40 cellular contexts compared by ENCODE assay signal in genomic region chr11:41047229-41047628, GRCh38.
"Had no signal": no experiment of that assay in that cellular context is flagged by ENCODE, and none has a peak within 500 bp of the region (broad histone marks: within the 10 kb centered on the region; RNA-seq: fewer than 3 reads in every experiment).

No MANE protein-coding gene starts in this region.

- H3K4me1 Mint-ChIP-seq: activated naive CD4-positive, alpha-beta T cell treated with anti-CD3 and anti-CD28 coated beads, Interleukin-2, amount 10 ng/mL, durations not matched to agents 7 days and 5 days; activated naive CD4-positive, alpha-beta T cell treated with anti-CD3 and anti-CD28 coated beads, Interleukin-2, amount 50 U/mL, for 24 hours; activated naive CD8-positive, alpha-beta T cell treated with anti-CD3 and anti-CD28 coated beads for 36 hours; activated naive CD8-positive, alpha-beta T cell treated with anti-CD3 and anti-CD28 coated beads, Interleukin-2, amount 10 ng/mL, durations not matched to agents 7 days and 5 days; activated naive CD8-positive, alpha-beta T cell treated with anti-CD3 and anti-CD28 coated beads, Interleukin-2, amount 50 U/mL, for 24 hours; activated T-helper 17 cell treated with anti-CD3 and anti-CD28 coated beads, Interleukin-2, amount 50 U/mL, for 72 hours; brain; central memory CD8-positive, alpha-beta T cell had no signal

- H3K4me3 ChIP-seq: adrenal gland, ascending aorta, body of pancreas, breast epithelium, cardiac muscle cell had no signal

- H3K36me3 Mint-ChIP-seq: activated naive CD4-positive, alpha-beta T cell treated with anti-CD3 and anti-CD28 coated beads, Interleukin-2, amount 10 ng/mL, durations not matched to agents 7 days and 5 days; activated naive CD4-positive, alpha-beta T cell treated with anti-CD3 and anti-CD28 coated beads, Interleukin-2, amount 50 U/mL, for 24 hours; activated naive CD4-positive, alpha-beta T cell treated with anti-CD3 and anti-CD28 coated beads, Interleukin-2, amount 50 U/mL, for 72 hours; activated naive CD8-positive, alpha-beta T cell; activated naive CD8-positive, alpha-beta T cell treated with anti-CD3 and anti-CD28 coated beads for 36 hours; activated naive CD8-positive, alpha-beta T cell treated with anti-CD3 and anti-CD28 coated beads, Interleukin-2, amount 10 ng/mL, durations not matched to agents 7 days and 5 days; brain had no signal

- H3K9me3 ChIP-seq: adrenal gland, ascending aorta, body of pancreas, breast epithelium had no signal

- ATAC-seq: activated naive CD4-positive, alpha-beta T cell treated with anti-CD3 and anti-CD28 coated beads, Interleukin-2, amount 50 U/mL, for 72 hours; activated naive CD8-positive, alpha-beta T cell treated with anti-CD3 and anti-CD28 coated beads, Interleukin-2, amount 50 U/mL, for 24 hours; activated T-cell treated with anti-CD3 and anti-CD28 coated beads, Interleukin-2, amount 50 U/mL, for 4 hours; activated T-cell treated with anti-CD3 and anti-CD28 coated beads, Interleukin-2, amount 50 U/mL, for 72 hours; activated T-helper 17 cell treated with anti-CD3 and anti-CD28 coated beads, Interleukin-2, amount 50 U/mL, for 72 hours; body of pancreas had no signal

- H3K27ac Mint-ChIP-seq: activated naive CD4-positive, alpha-beta T cell treated with anti-CD3 and anti-CD28 coated beads for 36 hours; activated naive CD4-positive, alpha-beta T cell treated with anti-CD3 and anti-CD28 coated beads, Interleukin-2, amount 10 ng/mL, durations not matched to agents 7 days and 5 days; activated naive CD4-positive, alpha-beta T cell treated with anti-CD3 and anti-CD28 coated beads, Interleukin-2, amount 50 U/mL, for 24 hours; activated naive CD4-positive, alpha-beta T cell treated with anti-CD3 and anti-CD28 coated beads, Interleukin-2, amount 50 U/mL, for 72 hours; activated naive CD8-positive, alpha-beta T cell; activated naive CD8-positive, alpha-beta T cell treated with anti-CD3 and anti-CD28 coated beads for 36 hours; activated naive CD8-positive, alpha-beta T cell treated with anti-CD3 and anti-CD28 coated beads, Interleukin-2, amount 10 ng/mL, durations not matched to agents 7 days and 5 days; activated naive CD8-positive, alpha-beta T cell treated with anti-CD3 and anti-CD28 coated beads, Interleukin-2, amount 50 U/mL, for 24 hours; activated T-cell treated with anti-CD3 and anti-CD28 coated beads, Interleukin-2, amount 50 U/mL, for 24 hours; activated T-cell treated with anti-CD3 and anti-CD28 coated beads, Interleukin-2, amount 50 U/mL, for 72 hours; activated T-helper 1 cell treated with anti-CD3 and anti-CD28 coated beads, Interleukin-12 subunit alpha, Interleukin-12 subunit beta, Interleukin-2, Interleukin-4 antibody, amounts not matched to agents 30 ng/mL and 10 ng/mL and 1 ng/mL, durations not matched to agents 14 hours and 24 hours and 36 hours; activated T-helper 17 cell treated with anti-CD3 and anti-CD28 coated beads, Interleukin-2, amount 50 U/mL, for 72 hours; activated T-helper 2 cell treated with anti-CD3 and anti-CD28 coated beads, Interferon-gamma antibody, Interleukin-2, Interleukin-4, amounts not matched to agents 10 μg/mL and 5 μg/mL and 100 μg/mL, durations not matched to agents 14 hours and 24 hours and 36 hours; brain had no signal

- FAIRE-seq: astrocyte, bronchial epithelial cell had no signal

- H3K4me1 ChIP-seq: adrenal gland, ascending aorta, body of pancreas, breast epithelium had no signal

- H3K9me3 Mint-ChIP-seq: activated naive CD8-positive, alpha-beta T cell treated with anti-CD3 and anti-CD28 coated beads, Interleukin-2, amount 10 ng/mL, durations not matched to agents 7 days and 5 days had no signal

- DNase-seq: activated effector memory CD4-positive, alpha-beta T cell treated with anti-CD3 and anti-CD28 coated beads, Interleukin-2, amount 50 U/mL, for 16 hours; activated effector memory CD4-positive, alpha-beta T cell treated with Interleukin-2 at 50 U/mL for 16 hours; activated gamma-delta T cell; activated gamma-delta T cell treated with Interleukin-2 at 50 U/mL for 16 hours; activated naive CD4-positive, alpha-beta T cell; activated naive CD4-positive, alpha-beta T cell treated with anti-CD3 and anti-CD28 coated beads for 36 hours; activated naive CD4-positive, alpha-beta T cell treated with anti-CD3 and anti-CD28 coated beads, Interleukin-2, amount 10 ng/mL, durations not matched to agents 7 days and 5 days; activated naive CD4-positive, alpha-beta T cell treated with anti-CD3 and anti-CD28 coated beads, Interleukin-2, amount 50 U/mL, for 16 hours; activated naive CD4-positive, alpha-beta T cell treated with Interleukin-2 at 50 U/mL for 16 hours; activated naive CD8-positive, alpha-beta T cell treated with anti-CD3 and anti-CD28 coated beads for 36 hours; activated naive CD8-positive, alpha-beta T cell treated with anti-CD3 and anti-CD28 coated beads, Interleukin-2, amount 10 ng/mL, durations not matched to agents 7 days and 5 days; activated naive CD8-positive, alpha-beta T cell treated with anti-CD3 and anti-CD28 coated beads, Interleukin-2, amount 50 U/mL, for 24 hours; activated T-cell treated with anti-CD3 and anti-CD28 coated beads, Interleukin-2, amount 50 U/mL, for 1 hour; activated T-cell treated with anti-CD3 and anti-CD28 coated beads, Interleukin-2, amount 50 U/mL, for 24 hours; activated T-cell treated with anti-CD3 and anti-CD28 coated beads, Interleukin-2, amount 50 U/mL, for 4 hours; activated T-cell treated with anti-CD3 and anti-CD28 coated beads, Interleukin-2, amount 50 U/mL, for 48 hours; activated T-cell treated with anti-CD3 and anti-CD28 coated beads, Interleukin-2, amount 50 U/mL, for 72 hours; adrenal gland; amniotic stem cell; amygdala; anterior cingulate cortex; aorta; body of pancreas; brain microvascular endothelial cell; caudate nucleus; central memory CD4-positive, alpha-beta T cell; cerebellar nuclear complex had no signal

- H3K27me3 Mint-ChIP-seq: activated naive CD4-positive, alpha-beta T cell treated with anti-CD3 and anti-CD28 coated beads, Interleukin-2, amount 10 ng/mL, durations not matched to agents 7 days and 5 days; activated naive CD4-positive, alpha-beta T cell treated with anti-CD3 and anti-CD28 coated beads, Interleukin-2, amount 50 U/mL, for 24 hours; activated naive CD8-positive, alpha-beta T cell; activated naive CD8-positive, alpha-beta T cell treated with anti-CD3 and anti-CD28 coated beads for 36 hours; activated naive CD8-positive, alpha-beta T cell treated with anti-CD3 and anti-CD28 coated beads, Interleukin-2, amount 10 ng/mL, durations not matched to agents 7 days and 5 days; activated naive CD8-positive, alpha-beta T cell treated with anti-CD3 and anti-CD28 coated beads, Interleukin-2, amount 50 U/mL, for 24 hours; activated T-cell treated with anti-CD3 and anti-CD28 coated beads, Interleukin-2, amount 50 U/mL, for 24 hours; activated T-helper 17 cell treated with anti-CD3 and anti-CD28 coated beads, Interleukin-2, amount 50 U/mL, for 72 hours; brain; central memory CD8-positive, alpha-beta T cell had no signal

- H3K36me3 ChIP-seq: adrenal gland, ascending aorta, brain microvascular endothelial cell, breast epithelium, cardiac muscle cell had no signal

- H3K27ac ChIP-seq: adrenal gland, ascending aorta, body of pancreas, brain microvascular endothelial cell, breast epithelium, cardiac muscle cell had no signal

- H3K4me3 Mint-ChIP-seq: activated naive CD4-positive, alpha-beta T cell treated with anti-CD3 and anti-CD28 coated beads for 36 hours; activated naive CD4-positive, alpha-beta T cell treated with anti-CD3 and anti-CD28 coated beads, Interleukin-2, amount 10 ng/mL, durations not matched to agents 7 days and 5 days; activated naive CD4-positive, alpha-beta T cell treated with anti-CD3 and anti-CD28 coated beads, Interleukin-2, amount 50 U/mL, for 24 hours; activated naive CD8-positive, alpha-beta T cell; activated naive CD8-positive, alpha-beta T cell treated with anti-CD3 and anti-CD28 coated beads for 36 hours; activated naive CD8-positive, alpha-beta T cell treated with anti-CD3 and anti-CD28 coated beads, Interleukin-2, amount 10 ng/mL, durations not matched to agents 7 days and 5 days; activated naive CD8-positive, alpha-beta T cell treated with anti-CD3 and anti-CD28 coated beads, Interleukin-2, amount 50 U/mL, for 24 hours; activated T-cell treated with anti-CD3 and anti-CD28 coated beads, Interleukin-2, amount 50 U/mL, for 24 hours; activated T-cell treated with anti-CD3 and anti-CD28 coated beads, Interleukin-2, amount 50 U/mL, for 4 hours; activated T-cell treated with anti-CD3 and anti-CD28 coated beads, Interleukin-2, amount 50 U/mL, for 72 hours; activated T-helper 1 cell treated with anti-CD3 and anti-CD28 coated beads, Interleukin-12 subunit alpha, Interleukin-12 subunit beta, Interleukin-2, Interleukin-4 antibody, amounts not matched to agents 30 ng/mL and 10 ng/mL and 1 ng/mL, durations not matched to agents 14 hours and 24 hours and 36 hours; activated T-helper 17 cell treated with anti-CD3 and anti-CD28 coated beads, Interleukin-2, amount 50 U/mL, for 72 hours; brain; central memory CD8-positive, alpha-beta T cell had no signal

- H3K27me3 ChIP-seq: adrenal gland, ascending aorta, body of pancreas, brain microvascular endothelial cell, breast epithelium, cardiac muscle cell had no signal
